ENCODE assay signal across 19 cellular contexts in the genomic region with DNA sequence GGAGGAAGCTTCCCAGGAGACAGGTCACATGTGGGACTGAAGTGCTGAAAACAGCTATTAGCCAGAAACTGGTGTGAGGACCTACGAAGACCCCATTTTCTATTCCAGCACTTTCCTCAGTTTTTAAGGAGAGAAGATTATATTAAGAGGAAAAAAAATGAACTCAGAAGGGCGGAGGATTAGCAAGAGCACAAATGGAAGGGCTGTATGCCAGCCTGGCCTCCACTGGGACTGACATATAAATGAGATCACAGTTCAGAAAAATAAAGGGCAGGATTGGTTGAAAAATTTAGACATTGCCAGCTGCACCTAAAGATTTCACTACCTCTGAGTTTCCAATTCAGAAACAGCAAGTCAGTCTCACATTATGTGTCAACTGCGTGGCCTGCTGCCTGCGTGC. TPM values are rescaled to one million over a fixed set of nuclear protein-coding genes. Genes with fewer than 3 reads are reported as not detected.
DNase-seq lines count a peak whose midpoint lies in the region; ATAC-seq and TF ChIP-seq lines count a peak whose summit lies in the region.
"Had no signal": no experiment of that assay in that cellular context is flagged by ENCODE, and none has a peak within 500 bp of the region (broad histone marks: within the 10 kb centered on the region; RNA-seq: fewer than 3 reads in every experiment).

No MANE protein-coding gene starts in this region.

- H2AFZ ChIP-seq in osteoblast (ENCODE audit: low read length) = no peak overlapping the region

- no peaks in the 10 kb centered on the region for H3K79me2 ChIP-seq in osteoblast (ENCODE audit: insufficient read depth, low read length)

- H3K4me1 ChIP-seq in osteoblast (ENCODE audit: insufficient read depth, low read length) = peaks cover 41% of the 10 kb centered on the region
- H3K4me1 ChIP-seq: Caco-2, HAP-1, Peyer's patch had no signal

- H4K20me1 ChIP-seq in osteoblast (ENCODE audit: insufficient read depth, low read length) = peaks cover 3% of the 10 kb centered on the region

- TF ChIP-seq CTCF in fibroblast of the aortic adventitia (IDR thresholded peaks at IDR 0.05; ENCODE audit: insufficient read depth, low read length) (no peak), osteoblast (IDR thresholded peaks at IDR 0.05; ENCODE audit: extremely low read depth, low read depth, low read length) (no peak)

- no peak overlapping the region for H3K27ac ChIP-seq in osteoblast (ENCODE audit: low read depth, low read length)
- H3K27ac ChIP-seq: Peyer's patch had no signal

- H3K36me3 ChIP-seq in osteoblast (ENCODE audit: insufficient read depth, low read length) = peaks cover 4% of the 10 kb centered on the region
- H3K36me3 ChIP-seq: HAP-1 had no signal

- peak; percentile 17 to 21 for ATAC-seq in left cardiac atrium
- no peak for ATAC-seq in HG03521 (IDR thresholded peaks at IDR 0.05; ENCODE audit: unreplicated experiment)
- ATAC-seq in HG02973 (IDR thresholded peaks at IDR 0.05; ENCODE audit: unreplicated experiment) = no peak

- H3K4me3 ChIP-seq in fibroblast of the aortic adventitia (ENCODE audit: low read depth, low read length) (no peak overlapping the region), osteoblast (ENCODE audit: insufficient read depth, low read length) (no peak overlapping the region)
- H3K4me3 ChIP-seq: HAP-1, Peyer's patch had no signal

- intact Hi-C loops in left cardiac atrium (cut with DNase I) (no loop called here), cardiac septum (cut with DNase I) (no loop called here)

- no peaks in the 10 kb centered on the region for H3K27me3 ChIP-seq in osteoblast (ENCODE audit: insufficient read depth, low read length)
- H3K27me3 ChIP-seq: Peyer's patch had no signal

- no peak overlapping the region for H3K4me2 ChIP-seq in osteoblast (ENCODE audit: insufficient read depth, low read length)

- DNase-seq in left cardiac atrium (no peak), cardiac septum (ENCODE audit: low spot score) (no peak), fibroblast of the aortic adventitia (ENCODE audit: low read depth) (peak; percentile 36), osteoblast (ENCODE audit: insufficient read length, low spot score, missing footprints) (peak; percentile 77), UCSD-AML1 (lab: John Stamatoyannopoulos, UW; ENCODE audit: unreplicated experiment) (no peak), NCI-H128 (lab: John Stamatoyannopoulos, UW; ENCODE audit: unreplicated experiment) (no peak)
- DNase-seq: Caco-2; CD4-positive, alpha-beta T cell; GDM1; MM.1S; NCI-H1092 treated with DMSO at 0.1 percent for 48 hours; NCI-H2081 treated with DMSO at 0.1 percent for 48 hours; NCI-H510A; NCI-H748 treated with DMSO at 0.1 percent for 48 hours; NK-92 treated with Interleukin-12 subunit alpha and Interleukin-12 subunit beta, amount 100 ng/mL, for 24 hours; Peyer's patch had no signal

- no peaks in the 10 kb centered on the region for H3K9me3 ChIP-seq in osteoblast (ENCODE audit: low read depth, low read length)
- H3K9me3 ChIP-seq: Caco-2, HAP-1, Peyer's patch had no signal

RNA-seq across cellular contexts. Expression of gene GSDME, which starts 53.0 kb away (rescaled TPM):
- total RNA-seq in left cardiac atrium = 1 to 10 TPM; 6.4 to 8.6 TPM
- 7.5 TPM for total RNA-seq in cardiac septum
- total RNA-seq in fibroblast of the aortic adventitia (ENCODE audit: low replicate concordance) = 43.3 and 59.9 TPM in 2 replicates
- total RNA-seq in osteoblast = 42.3 and 44.5 TPM in 2 replicates

Comparison
In these comparisons a context has a peak if more than half of its experiments do, and no peak if none do; other contexts are left out.
1. ATAC-seq: peak in left cardiac atrium (2 of 2); none in HG03521 (single experiment) and HG02973 (single experiment).
2. DNase-seq: peak in fibroblast of the aortic adventitia (single experiment) and osteoblast (single experiment); none in left cardiac atrium (single experiment), cardiac septum (single experiment), UCSD-AML1 (single experiment) and NCI-H128 (single experiment).